ENCODE assay signal across 17 cellular contexts in the genomic region with DNA sequence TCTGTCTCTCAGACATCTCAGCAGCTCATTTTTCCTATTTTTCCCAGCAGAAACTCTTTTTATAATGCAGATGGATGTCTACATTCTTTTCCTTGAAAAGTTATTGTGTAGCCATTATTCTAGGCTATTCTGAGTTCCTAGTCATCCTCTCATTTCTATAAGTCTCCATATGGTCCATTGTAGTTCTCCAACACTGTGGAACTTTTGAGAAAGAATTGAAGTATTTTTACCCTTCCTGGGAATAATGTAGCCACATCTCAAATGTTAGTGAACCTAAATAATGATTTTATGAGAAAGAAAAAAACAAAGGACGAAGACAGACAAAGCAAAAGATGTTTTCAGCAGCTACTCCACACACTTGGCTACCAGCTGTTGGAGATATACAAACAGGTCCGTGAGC. TPM values are rescaled to one million over a fixed set of nuclear protein-coding genes. Genes with fewer than 3 reads are reported as not detected.
A peak's percentile ranks its signal among the peaks of the same experiment; 100 is the strongest.
DNase-seq lines count a peak whose midpoint lies in the region; ATAC-seq, FAIRE-seq and TF ChIP-seq lines count a peak whose summit lies in the region.
"Had no signal": no experiment of that assay in that cellular context is flagged by ENCODE, and none has a peak within 500 bp of the region (broad histone marks: within the 10 kb centered on the region; RNA-seq: fewer than 3 reads in every experiment).

No MANE protein-coding gene starts in this region.

- H3K27me3 ChIP-seq in H9 (ENCODE audit: insufficient read depth, low read length) (no peaks in the 10 kb centered on the region), endodermal cell (ENCODE audit: control insufficient read depth, insufficient read depth, low read length, poor library complexity, severe bottlenecking) (no peaks in the 10 kb centered on the region), left lung (no peaks in the 10 kb centered on the region)

- H3K36me3 ChIP-seq in endodermal cell (ENCODE audit: control insufficient read depth, insufficient read depth, low read length) (peaks cover 80% of the 10 kb centered on the region), left lung (peaks cover 0 to 33% of the 10 kb centered on the region in 2 donors)

- H3K23ac ChIP-seq in H9 (ENCODE audit: insufficient read length, low read depth, low read length), result no peak overlapping the region

- H3K18ac ChIP-seq in H9 (ENCODE audit: insufficient read length, low read depth, low read length), result no peak overlapping the region

- DNase-seq in GM12892 (ENCODE audit: insufficient read length) (no peak), H9 (no peak), endodermal cell (no peak), left lung (no peak)
- no peak for DNase-seq in T-helper 2 cell treated with Interferon-gamma antibody and Interleukin-4, amounts not matched to agents 5 μg/mL and 100 μg/mL, for 36 hours (ENCODE audit: low spot score)
- DNase-seq: ACHN; Caco-2; CD4-positive, alpha-beta T cell; DMS79 treated with DMSO at 0.1 percent for 48 hours; GF-D8 had no signal

- H4K91ac ChIP-seq in H9 (ENCODE audit: insufficient read length, low read depth, low read length), result no peak overlapping the region

- no peak overlapping the region for H2BK120ac ChIP-seq in H9 (ENCODE audit: low read depth, low read length, poor library complexity, severe bottlenecking)

- H3K23me2 ChIP-seq in H9 (ENCODE audit: insufficient read length, low read depth, low read length, poor library complexity, severe bottlenecking), result no peaks in the 10 kb centered on the region

- H3K4me3 Mint-ChIP-seq in H9 (no peak overlapping the region), endodermal cell (no peak overlapping the region)
- H3K4me3 Mint-ChIP-seq in T-helper 2 cell treated with Interferon-gamma antibody and Interleukin-4, amounts not matched to agents 5 μg/mL and 100 μg/mL, for 36 hours, result no peak overlapping the region
- H3K4me3 Mint-ChIP-seq: CD4-positive, alpha-beta T cell had no signal

- H3K9ac ChIP-seq in H9 (ENCODE audit: extremely low read depth, insufficient read length, low read length) (no peak overlapping the region), endodermal cell (ENCODE audit: extremely low read depth, low read length, poor library complexity, severe bottlenecking) (no peak overlapping the region)
- H3K9ac ChIP-seq: KMS-11 had no signal

- no peak overlapping the region for H3K4me2 ChIP-seq in H9 (ENCODE audit: insufficient read depth, insufficient read length, low read length)
- H3K4me2 ChIP-seq: KMS-11 had no signal

- no peak overlapping the region for H2AFZ ChIP-seq in H9 (ENCODE audit: low read length)

- H4K5ac ChIP-seq in H9 (ENCODE audit: insufficient read length, low read depth, low read length), result no peak overlapping the region

- H3K4me3 ChIP-seq in endodermal cell (ENCODE audit: low read length) (no peak overlapping the region), left lung (no peak overlapping the region)

- intact Hi-C loops in left lung (cut with DNase I), result no loop called here

- H3T11ph ChIP-seq in H9 (ENCODE audit: low read length), result no peak overlapping the region

- H2BK12ac ChIP-seq in H9 (ENCODE audit: insufficient read length, low read depth, low read length), result no peak overlapping the region

- H3K79me1 ChIP-seq in H9 (ENCODE audit: insufficient read depth, low read depth, low read length, poor library complexity, severe bottlenecking), result no peaks in the 10 kb centered on the region

- H3K79me2 ChIP-seq in H9 (ENCODE audit: insufficient read depth, low read length), result no peaks in the 10 kb centered on the region

- TF ChIP-seq POLR2A in GM12892 (IDR thresholded peaks at IDR 0.05; ENCODE audit: low read depth, low read length), result no peak

- H3K27me3 Mint-ChIP-seq in H9 (ENCODE audit: low read depth), result no peaks in the 10 kb centered on the region
- no peaks in the 10 kb centered on the region for H3K27me3 Mint-ChIP-seq in endodermal cell (ENCODE audit: insufficient read depth)
- H3K27me3 Mint-ChIP-seq in T-helper 2 cell treated with Interferon-gamma antibody and Interleukin-4, amounts not matched to agents 5 μg/mL and 100 μg/mL, for 36 hours (ENCODE audit: low read depth), result peaks cover 42% of the 10 kb centered on the region
- H3K27me3 Mint-ChIP-seq: CD4-positive, alpha-beta T cell had no signal

- peaks cover 8 to 60% (median 43%) of the 10 kb centered on the region in 3 experiments; a peak in 6 of 7 replicates for H3K36me3 Mint-ChIP-seq in H9 (ENCODE audit: insufficient read depth in 1 of 3, low read depth in 3 of 3)
- H3K36me3 Mint-ChIP-seq in endodermal cell (ENCODE audit: low read depth), result peaks cover 45% of the 10 kb centered on the region
- H3K36me3 Mint-ChIP-seq in T-helper 2 cell treated with Interferon-gamma antibody and Interleukin-4, amounts not matched to agents 5 μg/mL and 100 μg/mL, for 36 hours (ENCODE audit: low read depth), result no peaks in the 10 kb centered on the region

- peak overlapping the region in 2 of 3 experiments; percentile 69 to 71; a peak in 4 of 7 replicates for H3K27ac Mint-ChIP-seq in H9
- no peak overlapping the region for H3K27ac Mint-ChIP-seq in endodermal cell
- H3K27ac Mint-ChIP-seq in T-helper 2 cell treated with Interferon-gamma antibody and Interleukin-4, amounts not matched to agents 5 μg/mL and 100 μg/mL, for 36 hours, result no peak overlapping the region
- H3K27ac Mint-ChIP-seq: CD4-positive, alpha-beta T cell had no signal

- ATAC-seq in left lung (no peak), HG03095 (IDR thresholded peaks at IDR 0.05; ENCODE audit: unreplicated experiment) (no peak)

- H3K9me3 ChIP-seq in H9 (ENCODE audit: control insufficient read depth, low read depth, low read length) (no peaks in the 10 kb centered on the region), endodermal cell (ENCODE audit: control insufficient read depth, low read length) (no peaks in the 10 kb centered on the region), left lung (no peaks in the 10 kb centered on the region)
- H3K9me3 ChIP-seq: Caco-2 had no signal

- H3K14ac ChIP-seq in H9 (ENCODE audit: insufficient read depth, low read length), result no peak overlapping the region

- H2BK15ac ChIP-seq in H9 (ENCODE audit: low read depth, low read length), result no peak overlapping the region

- H2BK5ac ChIP-seq in H9 (ENCODE audit: insufficient read length, low read length), result no peak overlapping the region

- H3K56ac ChIP-seq in H9 (ENCODE audit: insufficient read length, low read depth, low read length), result no peak overlapping the region

- no CpG with 5 or more reads among the region's 2 CpGs for WGBS in H9 (ENCODE audit: extremely low coverage, insufficient read length, low lambda C conversion rate)
- 98 to 100% methylated on average over 1 to 2 of the region's 2 CpGs for WGBS in endodermal cell (ENCODE audit: insufficient coverage in 1 of 2, insufficient read length in 1 of 2), 2 experiments

- no peak overlapping the region for H3K4ac ChIP-seq in H9 (ENCODE audit: low read depth, low read length)

- no peak overlapping the region for H2BK20ac ChIP-seq in H9 (ENCODE audit: low read depth, low read length, poor library complexity, severe bottlenecking)

- no peak overlapping the region for H2AK5ac ChIP-seq in H9 (ENCODE audit: insufficient read length, low read length)

- H3K4me1 Mint-ChIP-seq in H9, result peaks cover 7 to 14% of the 10 kb centered on the region in 2 experiments
- no peaks in the 10 kb centered on the region for H3K4me1 Mint-ChIP-seq in endodermal cell
- H3K4me1 Mint-ChIP-seq in T-helper 2 cell treated with Interferon-gamma antibody and Interleukin-4, amounts not matched to agents 5 μg/mL and 100 μg/mL, for 36 hours (ENCODE audit: low read depth), result no peaks in the 10 kb centered on the region

- TF ChIP-seq CTCF in H9 (conservative IDR thresholded peaks at IDR 0.05), result no peak
- no peak for TF ChIP-seq CTCF in endodermal cell (conservative IDR thresholded peaks at IDR 0.05)
- no peak for TF ChIP-seq CTCF in left lung (IDR thresholded peaks at IDR 0.05)

- H4K8ac ChIP-seq in H9 (replicated peaks; ENCODE audit: insufficient read length, low read depth, low read length), result no peak overlapping the region

- H3K4me1 ChIP-seq in H9 (ENCODE audit: insufficient read depth, low read length), result peaks cover 3% of the 10 kb centered on the region; the same call in 1 of the 2 replicates
- no peaks in the 10 kb centered on the region for H3K4me1 ChIP-seq in endodermal cell (ENCODE audit: control insufficient read depth, insufficient read depth, low read length)
- no peaks in the 10 kb centered on the region for H3K4me1 ChIP-seq in left lung
- H3K4me1 ChIP-seq: Caco-2 had no signal

- H4K20me1 ChIP-seq in H9 (ENCODE audit: control insufficient read depth, insufficient read depth, insufficient read length), result no peaks in the 10 kb centered on the region

- peak; percentile 33 for FAIRE-seq in GM12892 (lab: Jason Lieb, UNC)

- H3K9me3 Mint-ChIP-seq in H9, result no peaks in the 10 kb centered on the region
- no peaks in the 10 kb centered on the region for H3K9me3 Mint-ChIP-seq in endodermal cell
- no peaks in the 10 kb centered on the region for H3K9me3 Mint-ChIP-seq in T-helper 2 cell treated with Interferon-gamma antibody and Interleukin-4, amounts not matched to agents 5 μg/mL and 100 μg/mL, for 36 hours
- H3K9me3 Mint-ChIP-seq: CD4-positive, alpha-beta T cell had no signal

- no peak overlapping the region for H3K27ac ChIP-seq in H9 (ENCODE audit: insufficient read length, low read depth, low read length)
- H3K27ac ChIP-seq in endodermal cell (ENCODE audit: low read depth, low read length), result peak overlapping the region; percentile 47
- no peak overlapping the region for H3K27ac ChIP-seq in left lung
- H3K27ac ChIP-seq: C4-2B, HL-60, KMS-11 had no signal

RNA-seq across cellular contexts. Expression of gene GPR25, which starts 26.4 kb away (rescaled TPM):
- polyA plus RNA-seq in GM12892 (2012; ENCODE audit: missing spikeins), result not detected
- total RNA-seq in H9 (2021) (not detected in 2 replicates), endodermal cell (not detected), left lung (under 1 TPM; 0.26 to 0.52 TPM)
- polyA plus RNA-seq in endodermal cell (2013, experiment 1 of 2), result not detected
- not detected for polyA plus RNA-seq in endodermal cell (2013, experiment 2 of 2)
- total RNA-seq: Caco-2, H4, HT1080 had no signal
- polyA plus RNA-seq: BJ had no signal

RNA-seq across cellular contexts. Expression of gene INAVA, which starts 48.3 kb away (rescaled TPM):
- 2.2 TPM for polyA plus RNA-seq in GM12892 (2012; ENCODE audit: missing spikeins)
- total RNA-seq in H9 (2021) (36.8 and 37.2 TPM in 2 replicates), endodermal cell (10 to 100 TPM; 59.5 to 61.5 TPM), left lung (10 to 100 TPM in 1 of 2 donors, 1 to 10 TPM in 1; 5.5 to 23.7 TPM)
- polyA plus RNA-seq in endodermal cell (2013, experiment 1 of 2), result 27.8 TPM
- 26.1 TPM for polyA plus RNA-seq in endodermal cell (2013, experiment 2 of 2)
- total RNA-seq: HT1080 had no signal

Comparison
In these comparisons a context has a peak if more than half of its experiments do, and no peak if none do; other contexts are left out.
1. H3K27ac Mint-ChIP-seq: peak in H9 (2 of 3); none in endodermal cell (single experiment) and T-helper 2 cell treated with Interferon-gamma antibody and Interleukin-4, amounts not matched to agents 5 μg/mL and 100 μg/mL, for 36 hours (single experiment).